ENCODE assay signal across 17 cellular contexts in the genomic region with DNA sequence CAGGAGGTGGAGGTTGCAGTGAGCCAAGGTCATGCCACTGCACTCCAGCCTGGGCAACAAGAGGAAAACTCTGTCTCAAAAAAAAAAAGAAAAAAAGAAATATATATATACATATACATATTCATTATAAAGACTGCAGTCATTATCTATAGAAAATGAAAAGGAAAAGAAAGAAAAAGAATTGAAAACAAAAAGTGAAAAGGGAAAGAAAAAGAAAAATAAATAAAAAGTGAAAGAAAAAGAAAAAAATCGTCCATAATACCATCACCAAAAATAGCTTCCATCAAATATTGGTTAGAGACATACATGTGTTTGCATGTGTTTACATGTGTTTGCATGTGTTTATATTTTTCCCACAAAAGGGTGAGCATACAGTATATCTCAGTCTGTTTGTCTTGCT.
DNase-seq lines count a peak whose midpoint lies in the region; ATAC-seq and TF ChIP-seq lines count a peak whose summit lies in the region.
"Had no signal": no experiment of that assay in that cellular context is flagged by ENCODE, and none has a peak within 500 bp of the region (broad histone marks: within the 10 kb centered on the region; RNA-seq: fewer than 3 reads in every experiment).

No MANE protein-coding gene starts in this region.

- H3K4me1 ChIP-seq in GM23338 (ENCODE audit: insufficient read depth): peaks cover 6% of the 10 kb centered on the region
- H3K4me1 ChIP-seq: A549; BLaER1 treated with 17β-estradiol and CSF1 and Interleukin-3, amounts not matched to agents 10 nM and 100 nM; Caco-2 had no signal

- H3K4me2 ChIP-seq in GM23338: no peak overlapping the region
- H3K4me2 ChIP-seq: A549; BLaER1 treated with 17β-estradiol and CSF1 and Interleukin-3, amounts not matched to agents 10 nM and 100 nM had no signal

- H3K9me2 ChIP-seq in GM23338 (ENCODE audit: insufficient read depth): no peaks in the 10 kb centered on the region

- H3K27me3 Mint-ChIP-seq in activated T-cell treated with anti-CD3 and anti-CD28 coated beads, Interleukin-2, amount 50 U/mL, for 72 hours (ENCODE audit: low read depth): no peaks in the 10 kb centered on the region
- H3K27me3 Mint-ChIP-seq in activated T-cell treated with anti-CD3 and anti-CD28 coated beads, Interleukin-2, amount 50 U/mL, for 4 hours (ENCODE audit: low read depth): peaks cover 4% of the 10 kb centered on the region
- no peaks in the 10 kb centered on the region for H3K27me3 Mint-ChIP-seq in GM23338 (ENCODE audit: insufficient read depth, low read depth, poor library complexity)
- no peaks in the 10 kb centered on the region; the same call in 1 of the 2 replicates for H3K27me3 Mint-ChIP-seq in WTC11 (ENCODE audit: low read depth)
- H3K27me3 Mint-ChIP-seq: B cell; CD4-positive, alpha-beta T cell had no signal

- H3K9me3 Mint-ChIP-seq in activated T-cell treated with anti-CD3 and anti-CD28 coated beads, Interleukin-2, amount 50 U/mL, for 72 hours: peaks cover 4 to 5% of the 10 kb centered on the region in 2 donors
- H3K9me3 Mint-ChIP-seq in activated T-cell treated with anti-CD3 and anti-CD28 coated beads, Interleukin-2, amount 50 U/mL, for 4 hours: peaks cover 11% of the 10 kb centered on the region
- peaks cover 10% of the 10 kb centered on the region; the same call in 2 of the 3 replicates for H3K9me3 Mint-ChIP-seq in GM23338
- H3K9me3 Mint-ChIP-seq in WTC11: peaks cover 10% of the 10 kb centered on the region

- no peaks in the 10 kb centered on the region for H3K27me3 ChIP-seq in GM23338 (ENCODE audit: insufficient read depth)
- H3K27me3 ChIP-seq: BLaER1 treated with 17β-estradiol and CSF1 and Interleukin-3, amounts not matched to agents 10 nM and 100 nM had no signal

- H3K4me1 Mint-ChIP-seq in activated T-cell treated with anti-CD3 and anti-CD28 coated beads, Interleukin-2, amount 50 U/mL, for 72 hours (ENCODE audit: low read depth): no peaks in the 10 kb centered on the region
- no peaks in the 10 kb centered on the region for H3K4me1 Mint-ChIP-seq in activated T-cell treated with anti-CD3 and anti-CD28 coated beads, Interleukin-2, amount 50 U/mL, for 4 hours (ENCODE audit: low read depth)
- H3K4me1 Mint-ChIP-seq in GM23338 (peaks cover 12% of the 10 kb centered on the region), WTC11 (peaks cover 16% of the 10 kb centered on the region)
- H3K4me1 Mint-ChIP-seq: B cell had no signal

- H3K27ac ChIP-seq in GM23338 (ENCODE audit: low read depth): no peak overlapping the region
- H3K27ac ChIP-seq: 22Rv1; A549; BLaER1 treated with 17β-estradiol and CSF1 and Interleukin-3, amounts not matched to agents 10 nM and 100 nM; C4-2B had no signal

- H3K79me2 ChIP-seq in GM23338 (replicated peaks; ENCODE audit: insufficient read depth): no peaks in the 10 kb centered on the region

- H3F3A ChIP-seq in GM23338 (replicated peaks; ENCODE audit: low read depth): no peaks in the 10 kb centered on the region

- H3K4me3 Mint-ChIP-seq in activated T-cell treated with anti-CD3 and anti-CD28 coated beads, Interleukin-2, amount 50 U/mL, for 72 hours: no peak overlapping the region
- no peak overlapping the region for H3K4me3 Mint-ChIP-seq in activated T-cell treated with anti-CD3 and anti-CD28 coated beads, Interleukin-2, amount 50 U/mL, for 4 hours
- no peak overlapping the region for H3K4me3 Mint-ChIP-seq in GM23338
- H3K4me3 Mint-ChIP-seq in WTC11: no peak overlapping the region
- H3K4me3 Mint-ChIP-seq: B cell; CD4-positive, alpha-beta T cell; CD8-positive, alpha-beta T cell had no signal

- no peak for DNase-seq in activated T-cell treated with anti-CD3 and anti-CD28 coated beads, Interleukin-2, amount 50 U/mL, for 72 hours
- DNase-seq in activated T-cell treated with anti-CD3 and anti-CD28 coated beads, Interleukin-2, amount 50 U/mL, for 4 hours: no peak
- DNase-seq in GM23338 (ENCODE audit: low spot score): no peak
- no peak for DNase-seq in WTC11 (ENCODE audit: low spot score)
- no peak for DNase-seq in activated CD4-positive, alpha-beta T cell treated with anti-CD3 and anti-CD28 coated beads, Interleukin-2, amount 50 U/mL, for 48 hours
- DNase-seq: AML-193; Caco-2; Calu3; CD4-positive, alpha-beta T cell; CD8-positive, alpha-beta T cell; DMS79 treated with DMSO at 0.1 percent for 48 hours; GF-D8 had no signal

- TF ChIP-seq CTCF in GM23338 (conservative IDR thresholded peaks at IDR 0.05; ENCODE audit: low read depth in 2 of 2): no peak
- no peak for TF ChIP-seq CTCF in WTC11 (IDR thresholded peaks at IDR 0.05)

- H4K20me1 ChIP-seq in GM23338 (replicated peaks; ENCODE audit: insufficient read depth): no peaks in the 10 kb centered on the region
- H4K20me1 ChIP-seq: BLaER1 treated with 17β-estradiol and CSF1 and Interleukin-3, amounts not matched to agents 10 nM and 100 nM had no signal

- H3K36me3 ChIP-seq in GM23338 (ENCODE audit: insufficient read depth): no peaks in the 10 kb centered on the region
- H3K36me3 ChIP-seq: BLaER1 treated with 17β-estradiol and CSF1 and Interleukin-3, amounts not matched to agents 10 nM and 100 nM had no signal

- H3K27ac Mint-ChIP-seq in activated T-cell treated with anti-CD3 and anti-CD28 coated beads, Interleukin-2, amount 50 U/mL, for 72 hours: peak overlapping the region; percentile 83
- no peak overlapping the region for H3K27ac Mint-ChIP-seq in GM23338
- H3K27ac Mint-ChIP-seq in WTC11: 0 out of 2 replicates have a peak overlapping the region, but pooled peaks have one; percentile 34
- H3K27ac Mint-ChIP-seq: B cell; CD4-positive, alpha-beta T cell; CD8-positive, alpha-beta T cell had no signal

- H3K36me3 Mint-ChIP-seq in activated T-cell treated with anti-CD3 and anti-CD28 coated beads, Interleukin-2, amount 50 U/mL, for 72 hours (ENCODE audit: insufficient read depth in 2 of 2): peaks cover 3 to 8% of the 10 kb centered on the region in 2 donors
- no peaks in the 10 kb centered on the region for H3K36me3 Mint-ChIP-seq in activated T-cell treated with anti-CD3 and anti-CD28 coated beads, Interleukin-2, amount 50 U/mL, for 4 hours (ENCODE audit: insufficient read depth)
- H3K36me3 Mint-ChIP-seq in GM23338 (ENCODE audit: low read depth): peaks cover 4% of the 10 kb centered on the region; the same call in 2 of the 3 replicates
- H3K36me3 Mint-ChIP-seq in WTC11: peaks cover 10% of the 10 kb centered on the region
- H3K36me3 Mint-ChIP-seq: CD8-positive, alpha-beta T cell had no signal

- CTCF ChIA-PET in WTC11 (lab: Charles Lee): no interaction called here

- no peak overlapping the region for H3K4me3 ChIP-seq in GM23338
- H3K4me3 ChIP-seq: A549; BLaER1 treated with 17β-estradiol and CSF1 and Interleukin-3, amounts not matched to agents 10 nM and 100 nM had no signal

- peak overlapping the region; percentile 80; the same call in 1 of the 2 replicates for H2AFZ ChIP-seq in GM23338

- no peak for ATAC-seq in activated T-cell treated with anti-CD3 and anti-CD28 coated beads, Interleukin-2, amount 50 U/mL, for 72 hours (replicated peaks in 1 of 2)
- no peak for ATAC-seq in activated T-cell treated with anti-CD3 and anti-CD28 coated beads, Interleukin-2, amount 50 U/mL, for 4 hours
- ATAC-seq in GM23338 (no peak), WTC11 (no peak)
- ATAC-seq: A549; CD8-positive, alpha-beta T cell had no signal

- POLR2A ChIA-PET in WTC11 (lab: Charles Lee): no interaction called here

TF ChIP-seq in WTC11, 78 proteins besides CTCF, POLR2A, EP300 and RAD21 (continues in another document):
- TF ChIP-seq, protein P1, sequence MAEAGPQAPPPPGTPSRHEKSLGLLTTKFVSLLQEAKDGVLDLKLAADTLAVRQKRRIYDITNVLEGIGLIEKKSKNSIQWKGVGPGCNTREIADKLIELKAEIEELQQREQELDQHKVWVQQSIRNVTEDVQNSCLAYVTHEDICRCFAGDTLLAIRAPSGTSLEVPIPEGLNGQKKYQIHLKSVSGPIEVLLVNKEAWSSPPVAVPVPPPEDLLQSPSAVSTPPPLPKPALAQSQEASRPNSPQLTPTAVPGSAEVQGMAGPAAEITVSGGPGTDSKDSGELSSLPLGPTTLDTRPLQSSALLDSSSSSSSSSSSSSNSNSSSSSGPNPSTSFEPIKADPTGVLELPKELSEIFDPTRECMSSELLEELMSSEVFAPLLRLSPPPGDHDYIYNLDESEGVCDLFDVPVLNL (CRISPR knock-in tag; IDR thresholded peaks at IDR 0.05; ENCODE audit: borderline replicate concordance, low read depth): no peak
- TF ChIP-seq, protein P2, sequence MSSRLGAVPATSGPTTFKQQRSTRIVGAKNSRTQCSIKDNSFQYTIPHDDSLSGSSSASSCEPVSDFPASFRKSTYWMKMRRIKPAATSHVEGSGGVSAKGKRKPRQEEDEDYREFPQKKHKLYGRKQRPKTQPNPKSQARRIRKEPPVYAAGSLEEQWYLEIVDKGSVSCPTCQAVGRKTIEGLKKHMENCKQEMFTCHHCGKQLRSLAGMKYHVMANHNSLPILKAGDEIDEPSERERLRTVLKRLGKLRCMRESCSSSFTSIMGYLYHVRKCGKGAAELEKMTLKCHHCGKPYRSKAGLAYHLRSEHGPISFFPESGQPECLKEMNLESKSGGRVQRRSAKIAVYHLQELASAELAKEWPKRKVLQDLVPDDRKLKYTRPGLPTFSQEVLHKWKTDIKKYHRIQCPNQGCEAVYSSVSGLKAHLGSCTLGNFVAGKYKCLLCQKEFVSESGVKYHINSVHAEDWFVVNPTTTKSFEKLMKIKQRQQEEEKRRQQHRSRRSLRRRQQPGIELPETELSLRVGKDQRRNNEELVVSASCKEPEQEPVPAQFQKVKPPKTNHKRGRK (CRISPR knock-in tag; IDR thresholded peaks at IDR 0.05; ENCODE audit: borderline replicate concordance): no peak
- TF ChIP-seq PRRX2 (CRISPR knock-in tag; IDR thresholded peaks at IDR 0.05) (no peak), SMAD4 (CRISPR knock-in tag; IDR thresholded peaks at IDR 0.05) (no peak), ZNF317 (CRISPR knock-in tag; IDR thresholded peaks at IDR 0.05; ENCODE audit: borderline replicate concordance, low read depth) (no peak), JAZF1 (CRISPR knock-in tag; IDR thresholded peaks at IDR 0.05) (no peak), CBFB (CRISPR knock-in tag; IDR thresholded peaks at IDR 0.05; ENCODE audit: low read depth) (no peak), TCF7 (CRISPR knock-in tag; IDR thresholded peaks at IDR 0.05; ENCODE audit: low read depth) (no peak), ZNF423 (CRISPR knock-in tag; IDR thresholded peaks at IDR 0.05) (no peak), NR3C1 (CRISPR knock-in tag; conservative IDR thresholded peaks at IDR 0.05; ENCODE audit: low read depth) (no peak)
